1 cellular context compared by ENCODE assay signal in the genomic region with DNA sequence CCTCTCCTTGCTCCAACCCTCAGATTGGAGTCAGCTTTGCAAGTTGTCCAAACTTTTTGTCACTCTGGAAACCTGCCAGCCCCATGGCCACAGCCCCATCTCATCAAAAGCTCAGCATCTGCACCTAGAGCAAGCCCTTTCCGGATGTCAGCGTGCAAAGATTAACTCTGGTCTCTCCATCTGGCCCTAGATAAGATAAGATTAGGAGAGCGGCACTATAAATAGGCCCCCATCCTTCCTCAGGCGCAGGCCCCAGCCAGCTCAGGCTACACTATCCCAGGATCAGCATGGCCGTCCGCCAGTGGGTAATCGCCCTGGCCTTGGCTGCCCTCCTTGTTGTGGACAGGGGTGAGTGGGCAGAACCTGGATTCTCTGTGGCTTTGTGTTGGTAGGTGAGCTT.
TF ChIP-seq lines count a peak whose summit lies in the region.

TSS of gene SPINK4 (plus strand) at position 246 of the 400 bp plus-strand sequence. CDS start at position 288, 42 bp downstream.

TF ChIP-seq in HepG2, 621 proteins besides CTCF, POLR2A, EP300 and RAD21 (continues in another document):
- TF ChIP-seq CAMTA2 (CRISPR knock-in tag; IDR thresholded peaks at IDR 0.05; ENCODE audit: borderline replicate concordance) (no peak), ELF1 (CRISPR knock-in tag; IDR thresholded peaks at IDR 0.05) (no peak), SYNCRIP (IDR thresholded peaks at IDR 0.05; ENCODE audit: insufficient read depth, low read depth, low read length) (no peak), ZNF274 (CRISPR knock-in tag; IDR thresholded peaks at IDR 0.05) (peak; percentile 32; the same call in 1 of the 2 replicates), EED (CRISPR knock-in tag; IDR thresholded peaks at IDR 0.05) (no peak), XRCC5 (optimal IDR thresholded peaks at IDR 0.05; ENCODE audit: low read length) (peak; percentile 19), SALL1 (CRISPR knock-in tag; IDR thresholded peaks at IDR 0.05) (peak; percentile 46; the same call in 1 of the 2 replicates), ZNF768 (CRISPR knock-in tag; IDR thresholded peaks at IDR 0.05) (no peak), GTF3A (CRISPR knock-in tag; conservative IDR thresholded peaks at IDR 0.05) (no peak), GATA4 (IDR thresholded peaks at IDR 0.05; ENCODE audit: borderline replicate concordance, low read depth) (peak; percentile 95), ZNF331 (CRISPR knock-in tag; IDR thresholded peaks at IDR 0.05) (no peak), SAP130 (CRISPR knock-in tag; IDR thresholded peaks at IDR 0.05; ENCODE audit: low read depth) (0 out of 2 replicates have a peak, but pooled peaks have one; percentile 19), ZNF350 (CRISPR knock-in tag; IDR thresholded peaks at IDR 0.05; ENCODE audit: borderline replicate concordance, low read depth) (peak; percentile 40; the same call in 1 of the 2 replicates), ZNF782 (CRISPR knock-in tag; IDR thresholded peaks at IDR 0.05; ENCODE audit: borderline replicate concordance) (0 out of 2 replicates have a peak, but pooled peaks have one; percentile 29), TAF1 (CRISPR knock-in tag; IDR thresholded peaks at IDR 0.05) (no peak), ZNF572 (CRISPR knock-in tag; IDR thresholded peaks at IDR 0.05) (0 out of 2 replicates have a peak, but pooled peaks have one; percentile 25), ZEB1 (IDR thresholded peaks at IDR 0.05; ENCODE audit: insufficient replicate concordance, low read depth) (peak; percentile 21), SRSF9 (IDR thresholded peaks at IDR 0.05; ENCODE audit: borderline replicate concordance, insufficient read depth, low read depth, low read length, poor library complexity, severe bottlenecking) (no peak), ATF5 (CRISPR knock-in tag; IDR thresholded peaks at IDR 0.05; ENCODE audit: low read depth) (no peak), FOXA1 (IDR thresholded peaks at IDR 0.05) (no peak), FOXA1 (CRISPR knock-in tag; IDR thresholded peaks at IDR 0.05) (0 out of 2 replicates have a peak, but pooled peaks have one; percentile 18), ZFX (CRISPR knock-in tag; IDR thresholded peaks at IDR 0.05; ENCODE audit: low read depth) (peak; percentile 70), ETV5 (CRISPR knock-in tag; IDR thresholded peaks at IDR 0.05; ENCODE audit: borderline replicate concordance) (peak; percentile 69; the same call in 1 of the 2 replicates), ZNF275 (CRISPR knock-in tag; IDR thresholded peaks at IDR 0.05; ENCODE audit: borderline replicate concordance) (no peak), MTA1 (CRISPR knock-in tag; IDR thresholded peaks at IDR 0.05; ENCODE audit: borderline replicate concordance) (peak; percentile 44; the same call in 1 of the 2 replicates), HDAC2 (CRISPR knock-in tag; IDR thresholded peaks at IDR 0.05) (peak; percentile 22; the same call in 1 of the 2 replicates), HOXA9 (CRISPR knock-in tag; IDR thresholded peaks at IDR 0.05; ENCODE audit: borderline replicate concordance) (no peak), ATF6 (CRISPR knock-in tag; conservative IDR thresholded peaks at IDR 0.05) (no peak), TBX2 (CRISPR knock-in tag; IDR thresholded peaks at IDR 0.05; ENCODE audit: borderline replicate concordance) (0 out of 2 replicates have a peak, but pooled peaks have one; percentile 56), TFDP1 (CRISPR knock-in tag; IDR thresholded peaks at IDR 0.05; ENCODE audit: borderline replicate concordance) (no peak), SMARCC2 (IDR thresholded peaks at IDR 0.05) (no peak), POLR2G (IDR thresholded peaks at IDR 0.05; ENCODE audit: low read depth, low read length) (peak; percentile 49; the same call in 1 of the 2 replicates), HNF4A (CRISPR knock-in tag; IDR thresholded peaks at IDR 0.05) (peak; percentile 46)
- TF ChIP-seq, protein P1, sequence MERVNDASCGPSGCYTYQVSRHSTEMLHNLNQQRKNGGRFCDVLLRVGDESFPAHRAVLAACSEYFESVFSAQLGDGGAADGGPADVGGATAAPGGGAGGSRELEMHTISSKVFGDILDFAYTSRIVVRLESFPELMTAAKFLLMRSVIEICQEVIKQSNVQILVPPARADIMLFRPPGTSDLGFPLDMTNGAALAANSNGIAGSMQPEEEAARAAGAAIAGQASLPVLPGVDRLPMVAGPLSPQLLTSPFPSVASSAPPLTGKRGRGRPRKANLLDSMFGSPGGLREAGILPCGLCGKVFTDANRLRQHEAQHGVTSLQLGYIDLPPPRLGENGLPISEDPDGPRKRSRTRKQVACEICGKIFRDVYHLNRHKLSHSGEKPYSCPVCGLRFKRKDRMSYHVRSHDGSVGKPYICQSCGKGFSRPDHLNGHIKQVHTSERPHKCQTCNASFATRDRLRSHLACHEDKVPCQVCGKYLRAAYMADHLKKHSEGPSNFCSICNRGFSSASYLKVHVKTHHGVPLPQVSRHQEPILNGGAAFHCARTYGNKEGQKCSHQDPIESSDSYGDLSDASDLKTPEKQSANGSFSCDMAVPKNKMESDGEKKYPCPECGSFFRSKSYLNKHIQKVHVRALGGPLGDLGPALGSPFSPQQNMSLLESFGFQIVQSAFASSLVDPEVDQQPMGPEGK (CRISPR knock-in tag; IDR thresholded peaks at IDR 0.05) = peak; percentile 50; the same call in 1 of the 2 replicates
- TF ChIP-seq, protein P2, sequence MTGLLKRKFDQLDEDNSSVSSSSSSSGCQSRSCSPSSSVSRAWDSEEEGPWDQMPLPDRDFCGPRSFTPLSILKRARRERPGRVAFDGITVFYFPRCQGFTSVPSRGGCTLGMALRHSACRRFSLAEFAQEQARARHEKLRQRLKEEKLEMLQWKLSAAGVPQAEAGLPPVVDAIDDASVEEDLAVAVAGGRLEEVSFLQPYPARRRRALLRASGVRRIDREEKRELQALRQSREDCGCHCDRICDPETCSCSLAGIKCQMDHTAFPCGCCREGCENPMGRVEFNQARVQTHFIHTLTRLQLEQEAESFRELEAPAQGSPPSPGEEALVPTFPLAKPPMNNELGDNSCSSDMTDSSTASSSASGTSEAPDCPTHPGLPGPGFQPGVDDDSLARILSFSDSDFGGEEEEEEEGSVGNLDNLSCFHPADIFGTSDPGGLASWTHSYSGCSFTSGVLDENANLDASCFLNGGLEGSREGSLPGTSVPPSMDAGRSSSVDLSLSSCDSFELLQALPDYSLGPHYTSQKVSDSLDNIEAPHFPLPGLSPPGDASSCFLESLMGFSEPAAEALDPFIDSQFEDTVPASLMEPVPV (CRISPR knock-in tag; IDR thresholded peaks at IDR 0.05) = no peak
- TF ChIP-seq, protein P3, sequence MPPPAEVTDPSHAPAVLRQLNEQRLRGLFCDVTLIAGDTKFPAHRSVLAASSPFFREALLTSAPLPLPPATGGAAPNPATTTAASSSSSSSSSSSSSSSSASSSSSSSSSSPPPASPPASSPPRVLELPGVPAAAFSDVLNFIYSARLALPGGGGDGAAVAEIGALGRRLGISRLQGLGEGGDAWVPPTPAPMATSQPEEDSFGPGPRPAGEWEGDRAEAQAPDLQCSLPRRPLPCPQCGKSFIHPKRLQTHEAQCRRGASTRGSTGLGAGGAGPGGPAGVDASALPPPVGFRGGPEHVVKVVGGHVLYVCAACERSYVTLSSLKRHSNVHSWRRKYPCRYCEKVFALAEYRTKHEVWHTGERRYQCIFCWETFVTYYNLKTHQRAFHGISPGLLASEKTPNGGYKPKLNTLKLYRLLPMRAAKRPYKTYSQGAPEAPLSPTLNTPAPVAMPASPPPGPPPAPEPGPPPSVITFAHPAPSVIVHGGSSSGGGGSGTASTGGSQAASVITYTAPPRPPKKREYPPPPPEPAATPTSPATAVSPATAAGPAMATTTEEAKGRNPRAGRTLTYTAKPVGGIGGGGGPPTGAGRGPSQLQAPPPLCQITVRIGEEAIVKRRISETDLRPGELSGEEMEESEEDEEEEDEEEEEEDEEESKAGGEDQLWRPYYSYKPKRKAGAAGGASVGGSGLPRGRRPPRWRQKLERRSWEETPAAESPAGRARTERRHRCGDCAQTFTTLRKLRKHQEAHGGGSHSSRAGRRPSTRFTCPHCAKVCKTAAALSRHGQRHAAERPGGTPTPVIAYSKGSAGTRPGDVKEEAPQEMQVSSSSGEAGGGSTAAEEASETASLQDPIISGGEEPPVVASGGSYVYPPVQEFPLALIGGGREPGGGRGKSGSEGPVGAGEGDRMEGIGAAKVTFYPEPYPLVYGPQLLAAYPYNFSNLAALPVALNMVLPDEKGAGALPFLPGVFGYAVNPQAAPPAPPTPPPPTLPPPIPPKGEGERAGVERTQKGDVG (CRISPR knock-in tag; IDR thresholded peaks at IDR 0.05; ENCODE audit: borderline replicate concordance) = no peak
- TF ChIP-seq, protein P4, sequence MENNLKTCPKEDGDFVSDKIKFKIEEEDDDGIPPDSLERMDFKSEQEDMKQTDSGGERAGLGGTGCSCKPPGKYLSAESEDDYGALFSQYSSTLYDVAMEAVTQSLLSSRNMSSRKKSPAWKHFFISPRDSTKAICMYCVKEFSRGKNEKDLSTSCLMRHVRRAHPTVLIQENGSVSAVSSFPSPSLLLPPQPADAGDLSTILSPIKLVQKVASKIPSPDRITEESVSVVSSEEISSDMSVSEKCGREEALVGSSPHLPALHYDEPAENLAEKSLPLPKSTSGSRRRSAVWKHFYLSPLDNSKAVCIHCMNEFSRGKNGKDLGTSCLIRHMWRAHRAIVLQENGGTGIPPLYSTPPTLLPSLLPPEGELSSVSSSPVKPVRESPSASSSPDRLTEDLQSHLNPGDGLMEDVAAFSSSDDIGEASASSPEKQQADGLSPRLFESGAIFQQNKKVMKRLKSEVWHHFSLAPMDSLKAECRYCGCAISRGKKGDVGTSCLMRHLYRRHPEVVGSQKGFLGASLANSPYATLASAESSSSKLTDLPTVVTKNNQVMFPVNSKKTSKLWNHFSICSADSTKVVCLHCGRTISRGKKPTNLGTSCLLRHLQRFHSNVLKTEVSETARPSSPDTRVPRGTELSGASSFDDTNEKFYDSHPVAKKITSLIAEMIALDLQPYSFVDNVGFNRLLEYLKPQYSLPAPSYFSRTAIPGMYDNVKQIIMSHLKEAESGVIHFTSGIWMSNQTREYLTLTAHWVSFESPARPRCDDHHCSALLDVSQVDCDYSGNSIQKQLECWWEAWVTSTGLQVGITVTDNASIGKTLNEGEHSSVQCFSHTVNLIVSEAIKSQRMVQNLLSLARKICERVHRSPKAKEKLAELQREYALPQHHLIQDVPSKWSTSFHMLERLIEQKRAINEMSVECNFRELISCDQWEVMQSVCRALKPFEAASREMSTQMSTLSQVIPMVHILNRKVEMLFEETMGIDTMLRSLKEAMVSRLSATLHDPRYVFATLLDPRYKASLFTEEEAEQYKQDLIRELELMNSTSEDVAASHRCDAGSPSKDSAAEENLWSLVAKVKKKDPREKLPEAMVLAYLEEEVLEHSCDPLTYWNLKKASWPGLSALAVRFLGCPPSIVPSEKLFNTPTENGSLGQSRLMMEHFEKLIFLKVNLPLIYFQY (CRISPR knock-in tag; IDR thresholded peaks at IDR 0.05; ENCODE audit: borderline replicate concordance) = no peak
- TF ChIP-seq, protein P5, sequence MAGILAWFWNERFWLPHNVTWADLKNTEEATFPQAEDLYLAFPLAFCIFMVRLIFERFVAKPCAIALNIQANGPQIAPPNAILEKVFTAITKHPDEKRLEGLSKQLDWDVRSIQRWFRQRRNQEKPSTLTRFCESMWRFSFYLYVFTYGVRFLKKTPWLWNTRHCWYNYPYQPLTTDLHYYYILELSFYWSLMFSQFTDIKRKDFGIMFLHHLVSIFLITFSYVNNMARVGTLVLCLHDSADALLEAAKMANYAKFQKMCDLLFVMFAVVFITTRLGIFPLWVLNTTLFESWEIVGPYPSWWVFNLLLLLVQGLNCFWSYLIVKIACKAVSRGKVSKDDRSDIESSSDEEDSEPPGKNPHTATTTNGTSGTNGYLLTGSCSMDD (CRISPR knock-in tag; IDR thresholded peaks at IDR 0.05) = no peak
